Comparison of ENCODE assay signal across 1 cellular context in genomic region chr5:178198706-178199105, GRCh38.
TF ChIP-seq lines count a peak whose summit lies in the region.

No MANE protein-coding gene starts in this region.

TF ChIP-seq in WTC11, 78 proteins besides CTCF, POLR2A, EP300 and RAD21 (continued from another document):
- no peak for TF ChIP-seq ATF2 (CRISPR knock-in tag; IDR thresholded peaks at IDR 0.05; ENCODE audit: borderline replicate concordance, low read depth)
- TF ChIP-seq NR2C2 (CRISPR knock-in tag; IDR thresholded peaks at IDR 0.05) = no peak
- TF ChIP-seq ZNF219 (CRISPR knock-in tag; IDR thresholded peaks at IDR 0.05; ENCODE audit: borderline replicate concordance) = no peak
- no peak for TF ChIP-seq ARID4B (CRISPR knock-in tag; IDR thresholded peaks at IDR 0.05; ENCODE audit: borderline replicate concordance)
- TF ChIP-seq CBFB (CRISPR knock-in tag; IDR thresholded peaks at IDR 0.05; ENCODE audit: low read depth) = no peak
- TF ChIP-seq PREB (CRISPR knock-in tag; IDR thresholded peaks at IDR 0.05; ENCODE audit: borderline replicate concordance) = no peak
- no peak for TF ChIP-seq HMGA2 (CRISPR knock-in tag; IDR thresholded peaks at IDR 0.05)
- no peak for TF ChIP-seq JAZF1 (CRISPR knock-in tag; IDR thresholded peaks at IDR 0.05)
- TF ChIP-seq FOXJ3 (CRISPR knock-in tag; IDR thresholded peaks at IDR 0.05; ENCODE audit: borderline replicate concordance) = no peak
- TF ChIP-seq KAT7 (CRISPR knock-in tag; IDR thresholded peaks at IDR 0.05; ENCODE audit: borderline replicate concordance) = no peak
- no peak for TF ChIP-seq MXD4 (CRISPR knock-in tag; IDR thresholded peaks at IDR 0.05; ENCODE audit: borderline replicate concordance)
- no peak for TF ChIP-seq USF1 (CRISPR knock-in tag; IDR thresholded peaks at IDR 0.05)
- no peak for TF ChIP-seq ZNF317 (CRISPR knock-in tag; IDR thresholded peaks at IDR 0.05; ENCODE audit: borderline replicate concordance, low read depth)
- no peak for TF ChIP-seq NFE2L1 (CRISPR knock-in tag; IDR thresholded peaks at IDR 0.05)
- no peak for TF ChIP-seq GRHL2 (CRISPR knock-in tag; IDR thresholded peaks at IDR 0.05; ENCODE audit: insufficient replicate concordance, severe bottlenecking)
- no peak for TF ChIP-seq ZMAT4 (CRISPR knock-in tag; IDR thresholded peaks at IDR 0.05)
